ENCODE assay signal across 21 cellular contexts in the genomic region with DNA sequence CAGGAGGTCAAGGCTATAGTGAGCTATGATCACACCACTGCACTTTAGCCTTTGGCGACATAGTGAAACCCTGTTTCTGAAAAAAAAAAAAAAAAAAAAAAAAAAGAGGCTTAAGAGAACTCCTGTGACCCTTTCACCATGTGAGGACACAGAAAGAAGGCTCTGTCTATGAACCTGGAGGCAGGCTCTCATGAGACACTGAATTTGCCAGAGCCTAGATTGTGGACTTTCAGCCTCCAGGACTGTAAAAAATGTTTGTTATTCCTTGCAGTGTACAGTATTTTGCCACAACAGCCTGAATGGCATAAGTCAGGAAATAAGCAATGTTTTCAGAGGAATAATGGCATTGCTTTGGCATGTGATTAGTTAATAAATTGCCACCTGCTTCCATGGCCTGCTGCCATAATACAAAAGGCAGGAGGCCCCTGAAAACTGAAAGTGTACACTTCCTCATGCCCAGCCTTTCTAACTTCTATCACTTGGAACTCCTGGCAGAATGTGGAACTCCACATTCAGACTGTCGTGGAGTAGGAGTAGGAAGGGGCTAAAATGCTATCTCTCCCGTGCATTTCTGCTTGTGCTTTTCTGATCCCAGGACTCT.
A peak's percentile ranks its signal among the peaks of the same experiment; 100 is the strongest.
DNase-seq lines count a peak whose midpoint lies in the region; ATAC-seq and TF ChIP-seq lines count a peak whose summit lies in the region.
"Had no signal": no experiment of that assay in that cellular context is flagged by ENCODE, and none has a peak within 500 bp of the region (broad histone marks: within the 10 kb centered on the region; RNA-seq: fewer than 3 reads in every experiment).

No MANE protein-coding gene starts in this region.

- no peaks in the 10 kb centered on the region for H3K9me3 ChIP-seq in stomach
- H3K9me3 ChIP-seq: neutrophil, psoas muscle, upper lobe of left lung had no signal

- no peak for TF ChIP-seq CTCF in stomach (IDR thresholded peaks at IDR 0.05)

- intact Hi-C loops in cardiac septum (cut with DNase I), result no loop called here
- intact Hi-C loops in left ventricle myocardium superior (cut with micrococcal nuclease), result no loop called here
- intact Hi-C loops in stomach (cut with DNase I; ENCODE audit: low total_unique reads), result no loop called here

- peaks cover 0 to 25% (median 12%) of the 10 kb centered on the region in 4 donors for H3K4me1 ChIP-seq in stomach
- H3K4me1 ChIP-seq: psoas muscle had no signal

- WGBS in stomach, 5 donors, result 45 to 55% (median 48%) methylated on average over 3 of the region's 3 CpGs

- TF ChIP-seq EP300 in stomach (IDR thresholded peaks at IDR 0.05), result no peak

- no peak overlapping the region for H3K27ac ChIP-seq in stomach
- H3K27ac ChIP-seq: neutrophil, psoas muscle, upper lobe of left lung had no signal

- ATAC-seq in left ventricle myocardium superior, result no peak
- no peak for ATAC-seq in GM19351 (IDR thresholded peaks at IDR 0.05; ENCODE audit: unreplicated experiment)
- no peak for ATAC-seq in GM18909 (IDR thresholded peaks at IDR 0.05; ENCODE audit: poor library complexity, unreplicated experiment)
- ATAC-seq: Panc1, psoas muscle had no signal

- TF ChIP-seq POLR2A in stomach (IDR thresholded peaks at IDR 0.05), result no peak

- H3K36me3 ChIP-seq in stomach, result no peaks in the 10 kb centered on the region
- H3K36me3 ChIP-seq: neutrophil, upper lobe of left lung had no signal

- no peak overlapping the region for H3K4me3 ChIP-seq in stomach
- H3K4me3 ChIP-seq: psoas muscle, upper lobe of left lung had no signal

- DNase-seq in cardiac septum (ENCODE audit: low spot score), result peak; percentile 12
- DNase-seq in left ventricle myocardium superior, result no peak
- DNase-seq in NCI-H2171 treated with DMSO at 0.1 percent for 48 hours (lab: John Stamatoyannopoulos, UW), result peak; percentile 34
- DNase-seq in kidney tubule cell (ENCODE audit: low spot score), result peak; percentile 72
- peak; percentile 44 for DNase-seq in stomach
- DNase-seq in C1 segment of cervical spinal cord (lab: John Stamatoyannopoulos, UW), result no peak
- DNase-seq: activated B cell treated with CpG ODN at 0.5 μM for 24 hours; activated CD4-positive, alpha-beta memory T cell treated with anti-CD3 and anti-CD28 coated beads for 36 hours; activated naive CD8-positive, alpha-beta T cell treated with anti-CD3 and anti-CD28 coated beads, Interleukin-2, amount 10 ng/mL, durations not matched to agents 7 days and 5 days; CD4-positive, CD25-positive, alpha-beta regulatory T cell; DND-41; H7; KG1; NK-92 treated with Interleukin-12 subunit alpha and Interleukin-12 subunit beta, amount 100 ng/mL, for 24 hours; psoas muscle; SHP77 treated with DMSO at 0.1 percent for 48 hours; upper lobe of left lung had no signal

- H3K27me3 ChIP-seq in stomach, result no peaks in the 10 kb centered on the region
- H3K27me3 ChIP-seq: neutrophil, upper lobe of left lung had no signal

Comparison
In these comparisons a context has a peak if more than half of its experiments do, and no peak if none do; other contexts are left out.
1. DNase-seq: peak in cardiac septum (single experiment), NCI-H2171 treated with DMSO at 0.1 percent for 48 hours (single experiment), kidney tubule cell (single experiment) and stomach (single experiment); none in left ventricle myocardium superior (single experiment) and C1 segment of cervical spinal cord (0 of 14).